Comparison of ENCODE assay signal across 20 cellular contexts in genomic region chr14:63707216-63707615, GRCh38.
"Had no signal": no experiment of that assay in that cellular context is flagged by ENCODE, and none has a peak within 500 bp of the region (broad histone marks: within the 10 kb centered on the region; RNA-seq: fewer than 3 reads in every experiment).

No MANE protein-coding gene starts in this region.

- H3K4me1 Mint-ChIP-seq: endodermal cell had no signal

- H3K27ac ChIP-seq: colonic mucosa, gastrocnemius medialis, neutrophil, testis, tibial nerve, upper lobe of right lung, vagina had no signal

- H3K36me3 Mint-ChIP-seq: immature natural killer cell had no signal

- H3K4me3 ChIP-seq: colonic mucosa, gastrocnemius medialis, lung, testis, tibial nerve, upper lobe of right lung, vagina had no signal

- H3K27me3 ChIP-seq: colonic mucosa, gastrocnemius medialis, neutrophil, testis, tibial nerve, upper lobe of right lung, vagina had no signal

- H3K36me3 ChIP-seq: colonic mucosa, gastrocnemius medialis, neutrophil, upper lobe of right lung, vagina had no signal

- DNase-seq: colonic mucosa; effector CD4-positive, alpha-beta T cell; endodermal cell; gastrocnemius medialis; immature natural killer cell; left colon; left ventricle myocardium superior; naive thymus-derived CD8-positive, alpha-beta T cell; posterior cingulate gyrus; small intestine; stimulated activated CD4-positive, alpha-beta T cell treated with anti-CD3 and anti-CD28 coated beads, Interleukin-4, amount 100 ng/mL, for 24 hours; stimulated activated naive B cell treated with anti-CD40 and anti-IgM and Interleukin-4, amounts not matched to agents 10 μg/mL and 1 μg/mL and 100 μg/mL, for 72 hours; stimulated activated naive CD8-positive, alpha-beta T cell treated with anti-CD3 and anti-CD28 coated beads, Interleukin-15, amount 100 ng/mL, for 72 hours; testis; upper lobe of right lung had no signal

- H3K9me3 ChIP-seq: colonic mucosa, gastrocnemius medialis, neutrophil, testis, upper lobe of right lung, vagina had no signal

- H3K4me3 Mint-ChIP-seq: endodermal cell; immature natural killer cell; naive thymus-derived CD8-positive, alpha-beta T cell; stimulated activated naive B cell treated with anti-CD40 and anti-IgM and Interleukin-4, amounts not matched to agents 10 μg/mL and 1 μg/mL and 100 μg/mL, for 72 hours; stimulated activated naive CD8-positive, alpha-beta T cell treated with anti-CD3 and anti-CD28 coated beads, Interleukin-15, amount 100 ng/mL, for 72 hours had no signal

- H3K27ac Mint-ChIP-seq: endodermal cell; stimulated activated naive CD8-positive, alpha-beta T cell treated with anti-CD3 and anti-CD28 coated beads, Interleukin-15, amount 100 ng/mL, for 72 hours had no signal

- H3K9me3 Mint-ChIP-seq: immature natural killer cell; naive thymus-derived CD8-positive, alpha-beta T cell; stimulated activated naive B cell treated with anti-CD40 and anti-IgM and Interleukin-4, amounts not matched to agents 10 μg/mL and 1 μg/mL and 100 μg/mL, for 72 hours; stimulated activated naive CD8-positive, alpha-beta T cell treated with anti-CD3 and anti-CD28 coated beads, Interleukin-15, amount 100 ng/mL, for 72 hours had no signal

- H3K27me3 Mint-ChIP-seq: naive thymus-derived CD8-positive, alpha-beta T cell; stimulated activated naive B cell treated with anti-CD40 and anti-IgM and Interleukin-4, amounts not matched to agents 10 μg/mL and 1 μg/mL and 100 μg/mL, for 72 hours; stimulated activated naive CD8-positive, alpha-beta T cell treated with anti-CD3 and anti-CD28 coated beads, Interleukin-15, amount 100 ng/mL, for 72 hours had no signal

- ATAC-seq: esophagus mucosa; gastrocnemius medialis; left colon; left ventricle myocardium superior; naive thymus-derived CD8-positive, alpha-beta T cell; stimulated activated naive B cell treated with anti-CD40 and anti-IgM and Interleukin-4, amounts not matched to agents 10 μg/mL and 1 μg/mL and 100 μg/mL, for 72 hours; stimulated activated naive CD8-positive, alpha-beta T cell treated with anti-CD3 and anti-CD28 coated beads, Interleukin-15, amount 100 ng/mL, for 72 hours; upper lobe of right lung had no signal

- H3K4me1 ChIP-seq: colonic mucosa, gastrocnemius medialis, testis, vagina had no signal
